8 cellular contexts compared by ENCODE assay signal in the genomic region with DNA sequence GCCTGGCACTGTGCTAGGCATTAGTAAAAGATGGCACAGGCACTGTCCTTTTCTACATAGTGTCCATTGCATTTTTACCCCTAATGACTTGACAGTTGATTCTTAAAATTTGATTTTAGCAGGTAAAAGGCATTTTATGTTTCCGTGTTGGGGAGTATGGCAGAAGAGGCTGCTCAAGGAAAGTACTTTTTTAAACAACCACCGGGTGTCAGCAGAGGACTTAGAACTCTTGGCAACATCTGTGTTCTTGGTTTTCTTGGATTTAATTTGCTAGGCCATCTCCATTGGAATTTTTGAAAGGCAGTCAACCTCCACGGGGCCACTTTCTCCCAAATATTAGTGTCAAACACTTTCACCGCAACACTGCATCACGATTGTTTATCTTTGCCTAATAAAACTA.
DNase-seq lines count a peak whose midpoint lies in the region; ATAC-seq and TF ChIP-seq lines count a peak whose summit lies in the region.

No MANE protein-coding gene starts in this region.

- no peaks in the 10 kb centered on the region for H3K9me3 ChIP-seq in neural cell (ENCODE audit: low read length)
- H3K9me3 ChIP-seq in stomach, result no peaks in the 10 kb centered on the region

- no peak overlapping the region for H3K4me3 ChIP-seq in AG04449 (ENCODE audit: low read depth, low read length)
- H3K4me3 ChIP-seq in GM12864 (ENCODE audit: low read depth, low read length), result no peak overlapping the region
- no peak overlapping the region for H3K4me3 ChIP-seq in neural cell (ENCODE audit: low read length)
- H3K4me3 ChIP-seq in stomach, result no peak overlapping the region

- ATAC-seq in GM19397 (IDR thresholded peaks at IDR 0.05; ENCODE audit: unreplicated experiment), result no peak
- ATAC-seq in activated naive CD8-positive, alpha-beta T cell treated with anti-CD3 and anti-CD28 coated beads, Interleukin-2, amount 50 U/mL, for 24 hours, result no peak

- H3F3A ChIP-seq in neural cell (ENCODE audit: insufficient read depth, low read length, poor library complexity, severe bottlenecking), result no peaks in the 10 kb centered on the region

- no peaks in the 10 kb centered on the region for H3K9me2 ChIP-seq in neural cell (ENCODE audit: insufficient read depth, low read length)

- TF ChIP-seq CTCF in AG04449 (IDR thresholded peaks at IDR 0.05; ENCODE audit: insufficient read depth, low read length, missing control alignments), result peak; percentile 7
- peak; percentile 42 for TF ChIP-seq CTCF in GM12864 (IDR thresholded peaks at IDR 0.05; ENCODE audit: low read depth, low read length, missing control alignments)
- TF ChIP-seq CTCF in neural cell (IDR thresholded peaks at IDR 0.05; ENCODE audit: poor library complexity, severe bottlenecking), result peak; percentile 61
- TF ChIP-seq CTCF in stomach (IDR thresholded peaks at IDR 0.05), result peak in 2 of 7 experiments; percentile 20 to 27

- POLR2A ChIA-PET in AG04449 (lab: Yijun Ruan, JAX), result no interaction called here

- peaks cover 0 to 3% (median 0%) of the 10 kb centered on the region in 4 donors for H3K4me1 ChIP-seq in stomach

- TF ChIP-seq RAD21 in neural cell (conservative IDR thresholded peaks at IDR 0.05), result peak; percentile 66

- H3K4me2 ChIP-seq in neural cell (ENCODE audit: low read length), result no peak overlapping the region

- no peaks in the 10 kb centered on the region for H3K79me2 ChIP-seq in neural cell (replicated peaks; ENCODE audit: insufficient read depth, low read length)

- H4K20me1 ChIP-seq in neural cell (ENCODE audit: insufficient read depth), result no peaks in the 10 kb centered on the region

- DNase-seq in AG04449 (ENCODE audit: low read depth, low spot score), result peak; percentile 0
- no peak for DNase-seq in GM12864 (ENCODE audit: low read depth)
- DNase-seq in NCI-H2171 (lab: John Stamatoyannopoulos, UW), result peak; percentile 16
- DNase-seq in cerebellum (ENCODE audit: low spot score), result peak; percentile 5
- DNase-seq in activated naive CD8-positive, alpha-beta T cell treated with anti-CD3 and anti-CD28 coated beads, Interleukin-2, amount 50 U/mL, for 24 hours, result no peak
- no peak for DNase-seq in stomach

- H3K4me1 Mint-ChIP-seq in activated naive CD8-positive, alpha-beta T cell treated with anti-CD3 and anti-CD28 coated beads, Interleukin-2, amount 50 U/mL, for 24 hours, result no peaks in the 10 kb centered on the region

- H3K4me3 Mint-ChIP-seq in activated naive CD8-positive, alpha-beta T cell treated with anti-CD3 and anti-CD28 coated beads, Interleukin-2, amount 50 U/mL, for 24 hours, result no peak overlapping the region

- no peak for TF ChIP-seq EP300 in neural cell (conservative IDR thresholded peaks at IDR 0.05; ENCODE audit: poor library complexity, severe bottlenecking)
- TF ChIP-seq EP300 in stomach (IDR thresholded peaks at IDR 0.05), result no peak

- H3K27ac Mint-ChIP-seq in activated naive CD8-positive, alpha-beta T cell treated with anti-CD3 and anti-CD28 coated beads, Interleukin-2, amount 50 U/mL, for 24 hours, result no peak overlapping the region

- H2AFZ ChIP-seq in neural cell (ENCODE audit: low read depth, low read length), result no peak overlapping the region

- CTCF ChIA-PET in AG04449 (lab: Yijun Ruan, JAX), result no interaction called here

- no peaks in the 10 kb centered on the region for H3K27me3 Mint-ChIP-seq in activated naive CD8-positive, alpha-beta T cell treated with anti-CD3 and anti-CD28 coated beads, Interleukin-2, amount 50 U/mL, for 24 hours

- 9 to 19% (median 11%) methylated on average over 5 of the region's 5 CpGs for WGBS in stomach, 5 donors

- H3K27ac ChIP-seq in neural cell (ENCODE audit: low read length) (no peak overlapping the region), stomach (no peak overlapping the region)

- H3K9me3 Mint-ChIP-seq in activated naive CD8-positive, alpha-beta T cell treated with anti-CD3 and anti-CD28 coated beads, Interleukin-2, amount 50 U/mL, for 24 hours, result no peaks in the 10 kb centered on the region

- no peak overlapping the region for H3K9ac ChIP-seq in neural cell (ENCODE audit: low read length)

- intact Hi-C loops in stomach (cut with DNase I; ENCODE audit: low total_unique reads), result no loop called here

- no peaks in the 10 kb centered on the region for H3K36me3 ChIP-seq in neural cell (ENCODE audit: insufficient read depth, low read length)
- no peaks in the 10 kb centered on the region for H3K36me3 ChIP-seq in stomach

- no peak for TF ChIP-seq POLR2A in stomach (IDR thresholded peaks at IDR 0.05)

- H3K36me3 Mint-ChIP-seq in activated naive CD8-positive, alpha-beta T cell treated with anti-CD3 and anti-CD28 coated beads, Interleukin-2, amount 50 U/mL, for 24 hours (ENCODE audit: low read depth), result no peaks in the 10 kb centered on the region

- no peaks in the 10 kb centered on the region for H3K27me3 ChIP-seq in neural cell (ENCODE audit: insufficient read depth, low read depth, low read length)
- no peaks in the 10 kb centered on the region for H3K27me3 ChIP-seq in stomach

TF ChIP-seq in neural cell, 6 proteins besides CTCF, POLR2A, EP300 and RAD21:
- TF ChIP-seq TAF1 (IDR thresholded peaks at IDR 0.05; ENCODE audit: low read depth) (no peak), EZH2 (IDR thresholded peaks at IDR 0.05; ENCODE audit: borderline replicate concordance, insufficient read depth, low read length, poor library complexity, severe bottlenecking) (no peak), SMC3 (conservative IDR thresholded peaks at IDR 0.05; ENCODE audit: poor library complexity) (peak; percentile 58)
TF ChIP-seq in neural cell: peak in this region for 1.

Comparison
In these comparisons a context has a peak if more than half of its experiments do, and no peak if none do; other contexts are left out.
1. DNase-seq: peak in AG04449 (single experiment), NCI-H2171 (single experiment) and cerebellum (single experiment); none in GM12864 (single experiment), activated naive CD8-positive, alpha-beta T cell treated with anti-CD3 and anti-CD28 coated beads, Interleukin-2, amount 50 U/mL, for 24 hours (single experiment) and stomach (single experiment).